28 cellular contexts compared by ENCODE assay signal in the genomic region with DNA sequence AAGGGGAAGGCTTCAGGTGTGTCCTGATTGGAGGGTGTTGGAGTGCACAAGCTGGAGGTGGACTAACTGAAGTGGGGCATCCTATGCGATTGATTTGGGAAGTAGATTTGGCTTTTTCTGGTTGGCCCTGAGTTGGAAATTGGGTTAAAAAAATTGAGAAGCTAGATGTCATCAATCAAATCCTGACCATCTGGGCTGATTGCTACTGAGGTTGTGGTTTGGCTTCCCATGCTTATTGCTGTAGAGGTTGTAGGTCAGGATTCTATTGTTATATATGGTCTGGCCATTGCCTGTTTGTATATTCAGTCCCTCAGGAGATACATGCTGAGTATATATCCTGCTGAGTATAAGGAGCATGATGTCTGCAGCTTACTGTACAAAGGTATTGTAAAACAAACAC.
"Had no signal": no experiment of that assay in that cellular context is flagged by ENCODE, and none has a peak within 500 bp of the region (broad histone marks: within the 10 kb centered on the region; RNA-seq: fewer than 3 reads in every experiment).

No MANE protein-coding gene starts in this region.

- H3K27me3 Mint-ChIP-seq: activated CD4-positive, alpha-beta T cell treated with anti-CD3 and anti-CD28 coated beads, Interleukin-2, amount 10 ng/mL, durations not matched to agents 7 days and 5 days; activated CD8-positive, alpha-beta T cell treated with anti-CD3 and anti-CD28 coated beads for 36 hours; activated naive CD8-positive, alpha-beta T cell; activated T-helper 17 cell treated with anti-CD3 and anti-CD28 coated beads, Interleukin-2, amount 50 U/mL, for 72 hours; effector memory CD8-positive, alpha-beta T cell had no signal

- DNase-seq: activated CD4-positive, alpha-beta T cell treated with anti-CD3 and anti-CD28 coated beads for 1 hour; activated CD4-positive, alpha-beta T cell treated with anti-CD3 and anti-CD28 coated beads for 4 hours; activated CD4-positive, alpha-beta T cell treated with anti-CD3 and anti-CD28 coated beads, Interleukin-2, amount 10 ng/mL, durations not matched to agents 7 days and 5 days; activated CD4-positive, alpha-beta T cell treated with anti-CD3 and anti-CD28 coated beads, Interleukin-2, amount 50 U/mL, for 4 hours; activated CD8-positive, alpha-beta memory T cell treated with anti-CD3 and anti-CD28 coated beads for 24 hours; activated CD8-positive, alpha-beta T cell treated with anti-CD3 and anti-CD28 coated beads for 36 hours; activated effector memory CD4-positive, alpha-beta T cell treated with Interleukin-2 at 50 U/mL for 16 hours; activated gamma-delta T cell treated with Interleukin-2 at 50 U/mL for 16 hours; activated naive CD4-positive, alpha-beta T cell treated with anti-CD3 and anti-CD28 coated beads, Interleukin-2, amount 50 U/mL, for 16 hours; activated naive CD4-positive, alpha-beta T cell treated with Interleukin-2 at 50 U/mL for 16 hours; activated T-cell treated with anti-CD3 and anti-CD28 coated beads, Interleukin-2, amount 50 U/mL, for 4 hours; amygdala; aorta; body of pancreas; caudate nucleus; cortex of kidney; dermis blood vessel endothelial cell; effector CD4-positive, alpha-beta T cell; effector memory CD8-positive, alpha-beta T cell; erythroblast; foreskin melanocyte; heart right ventricle had no signal

- H3K9me3 Mint-ChIP-seq: activated CD4-positive, alpha-beta T cell treated with anti-CD3 and anti-CD28 coated beads, Interleukin-2, amount 10 ng/mL, durations not matched to agents 7 days and 5 days; activated CD8-positive, alpha-beta T cell treated with anti-CD3 and anti-CD28 coated beads for 36 hours; activated T-cell treated with anti-CD3 and anti-CD28 coated beads, Interleukin-2, amount 50 U/mL, for 4 hours; activated T-helper 17 cell treated with anti-CD3 and anti-CD28 coated beads, Interleukin-2, amount 50 U/mL, for 72 hours; effector memory CD8-positive, alpha-beta T cell; WTC11 had no signal

- H3K4me3 ChIP-seq: body of pancreas, esophagus muscularis mucosa, gastroesophageal sphincter, heart right ventricle, hepatocyte had no signal

- H3K4me3 Mint-ChIP-seq: activated CD4-positive, alpha-beta T cell treated with anti-CD3 and anti-CD28 coated beads, Interleukin-2, amount 10 ng/mL, durations not matched to agents 7 days and 5 days; activated CD8-positive, alpha-beta T cell treated with anti-CD3 and anti-CD28 coated beads for 36 hours; activated naive CD8-positive, alpha-beta T cell; activated T-cell treated with anti-CD3 and anti-CD28 coated beads, Interleukin-2, amount 50 U/mL, for 4 hours; activated T-helper 17 cell treated with anti-CD3 and anti-CD28 coated beads, Interleukin-2, amount 50 U/mL, for 72 hours; effector memory CD8-positive, alpha-beta T cell; WTC11 had no signal

- H3K4me1 Mint-ChIP-seq: activated CD4-positive, alpha-beta T cell treated with anti-CD3 and anti-CD28 coated beads, Interleukin-2, amount 10 ng/mL, durations not matched to agents 7 days and 5 days; activated T-helper 17 cell treated with anti-CD3 and anti-CD28 coated beads, Interleukin-2, amount 50 U/mL, for 72 hours had no signal

- ATAC-seq: activated CD8-positive, alpha-beta T cell treated with anti-CD3 and anti-CD28 coated beads for 36 hours; activated T-cell treated with anti-CD3 and anti-CD28 coated beads, Interleukin-2, amount 50 U/mL, for 4 hours; activated T-helper 17 cell treated with anti-CD3 and anti-CD28 coated beads, Interleukin-2, amount 50 U/mL, for 72 hours; body of pancreas; effector memory CD8-positive, alpha-beta T cell; gastroesophageal sphincter; heart right ventricle; WTC11 had no signal

- H3K36me3 Mint-ChIP-seq: activated naive CD8-positive, alpha-beta T cell; WTC11 had no signal

- H3K27ac Mint-ChIP-seq: activated CD4-positive, alpha-beta T cell treated with anti-CD3 and anti-CD28 coated beads, Interleukin-2, amount 10 ng/mL, durations not matched to agents 7 days and 5 days; activated CD8-positive, alpha-beta T cell treated with anti-CD3 and anti-CD28 coated beads for 36 hours; activated naive CD8-positive, alpha-beta T cell; activated T-helper 17 cell treated with anti-CD3 and anti-CD28 coated beads, Interleukin-2, amount 50 U/mL, for 72 hours; effector memory CD8-positive, alpha-beta T cell; WTC11 had no signal
